In genomic region chr12:132144115-132145071, GRCh38 we compare ENCODE assay signal across 8 cellular contexts.
DNase-seq lines count a peak whose midpoint lies in the region; TF ChIP-seq lines count a peak whose summit lies in the region.

DDX51 (minus strand) TSS chr12:132144319; CDS start chr12:132144296, 23 bp downstream.
NOC4L (plus strand) TSS chr12:132144457; CDS start chr12:132144489, 32 bp downstream.

- DNase-seq in GDM1 (lab: John Stamatoyannopoulos, UW) (peak; percentile 94), HAP-1 (ENCODE audit: low spot score in 2 of 2) (peak; percentile 77 to 94), MM.1S (peak; percentile 87), SIG-M5 treated with dmso at 0.1 percent for 504 hours (lab: John Stamatoyannopoulos, UW; ENCODE audit: unreplicated experiment) (peak; percentile 88), activated gamma-delta T cell treated with Interleukin-2 at 50 U/mL for 16 hours (peak; percentile 94), foreskin melanocyte (peak; percentile 89), stromal cell of bone marrow (ENCODE audit: low read depth) (peak; percentile 84)

- peak within 1 kb of the TSS; percentile 10; the same call in 1 of the 2 replicates for H3K27ac ChIP-seq in MM.1S (ENCODE audit: low read length)

- H3K9ac ChIP-seq in MM.1S (ENCODE audit: low read length): peak within 1 kb of the TSS; percentile 87

- H3K36me3 ChIP-seq in HAP-1 (replicated peaks) (peaks cover 48% of the 10 kb centered on the region), MM.1S (replicated peaks; ENCODE audit: insufficient read depth, low read length) (no peaks in the 10 kb centered on the region), neuron (ENCODE audit: insufficient read depth, low read length) (peaks cover 43% of the 10 kb centered on the region)

- H3K9me3 ChIP-seq in HAP-1: no peaks in the 10 kb centered on the region
- H3K9me3 ChIP-seq in MM.1S (replicated peaks; ENCODE audit: insufficient read depth, low read length): no peaks in the 10 kb centered on the region
- H3K9me3 ChIP-seq in neuron (ENCODE audit: low read length): no peaks in the 10 kb centered on the region

- H3K4me2 ChIP-seq in MM.1S (ENCODE audit: low read depth, low read length): peak within 1 kb of the TSS; percentile 73

- H3K27me3 ChIP-seq in HAP-1 (ENCODE audit: low read depth) (no peaks in the 10 kb centered on the region), MM.1S (replicated peaks; ENCODE audit: insufficient read depth, low read length) (no peaks in the 10 kb centered on the region), neuron (ENCODE audit: insufficient read depth, low read length) (no peaks in the 10 kb centered on the region)

- in situ Hi-C loops in HAP-1 (cut with MboI; ENCODE audit: low sequenced_read_pairs): no loop called here

- peaks cover 43% of the 10 kb centered on the region for H3K79me2 ChIP-seq in MM.1S (ENCODE audit: low read length)

- no peaks in the 10 kb centered on the region for H3F3A ChIP-seq in MM.1S (ENCODE audit: insufficient read depth, low read length)

- H3K4me3 ChIP-seq in HAP-1 (peak within 1 kb of the TSS; percentile 79), MM.1S (ENCODE audit: low read length) (peak within 1 kb of the TSS; percentile 80), neuron (ENCODE audit: low read length) (peak within 1 kb of the TSS; percentile 84)

- H2AFZ ChIP-seq in MM.1S (ENCODE audit: low read length) (0 out of 2 replicates have a peak within 1 kb of the TSS, but pooled peaks have one; percentile 27), neuron (ENCODE audit: low read depth, low read length) (no peak within 1 kb of the TSS)

- H3K9me2 ChIP-seq in MM.1S (replicated peaks; ENCODE audit: insufficient read depth, low read length): no peaks in the 10 kb centered on the region

- H3K4me1 ChIP-seq in HAP-1: 0 out of 2 replicates have a peak, but pooled peaks cover 3% of the 10 kb centered on the region
- H3K4me1 ChIP-seq in MM.1S (ENCODE audit: low read length): no peaks in the 10 kb centered on the region
- peaks cover 17% of the 10 kb centered on the region for H3K4me1 ChIP-seq in neuron (ENCODE audit: insufficient read depth, low read length)

- no peaks in the 10 kb centered on the region for H4K20me1 ChIP-seq in MM.1S (ENCODE audit: insufficient read depth, low read length)

- no peak for TF ChIP-seq CTCF in MM.1S (IDR thresholded peaks at IDR 0.05; ENCODE audit: low read length)

Comparison
In these comparisons a context has a peak if more than half of its experiments do, and no peak if none do; other contexts are left out.
1. Peak in every context shown above with its lines: DNase-seq, H3K4me3 ChIP-seq and H3K27ac ChIP-seq.